2 cellular contexts compared by ENCODE assay signal in genomic region chr17:58091024-58091567, GRCh38.
TF ChIP-seq lines count a peak whose summit lies in the region.

No MANE protein-coding gene starts in this region.

TF ChIP-seq in HepG2, 621 proteins besides CTCF, POLR2A, EP300 and RAD21:
- TF ChIP-seq ZNF549 (CRISPR knock-in tag; IDR thresholded peaks at IDR 0.05) (no peak), ZNF331 (CRISPR knock-in tag; IDR thresholded peaks at IDR 0.05) (no peak), CHD2 (IDR thresholded peaks at IDR 0.05; ENCODE audit: low read depth, low read length) (no peak), SOX6 (IDR thresholded peaks at IDR 0.05) (no peak), SOX6 (CRISPR knock-in tag; IDR thresholded peaks at IDR 0.05) (0 out of 2 replicates have a peak, but pooled peaks have one; percentile 2)
TF ChIP-seq in HepG2: peak in this region for 1.

TF ChIP-seq in GM12878, 131 proteins besides CTCF, POLR2A, EP300 and RAD21:
- TF ChIP-seq POLR2AphosphoS5 (IDR thresholded peaks at IDR 0.05; ENCODE audit: low read length) (peak; percentile 65; the same call in 1 of the 2 replicates), CBX5 (IDR thresholded peaks at IDR 0.05; ENCODE audit: low read depth) (no peak)
- TF ChIP-seq, protein P1, sequence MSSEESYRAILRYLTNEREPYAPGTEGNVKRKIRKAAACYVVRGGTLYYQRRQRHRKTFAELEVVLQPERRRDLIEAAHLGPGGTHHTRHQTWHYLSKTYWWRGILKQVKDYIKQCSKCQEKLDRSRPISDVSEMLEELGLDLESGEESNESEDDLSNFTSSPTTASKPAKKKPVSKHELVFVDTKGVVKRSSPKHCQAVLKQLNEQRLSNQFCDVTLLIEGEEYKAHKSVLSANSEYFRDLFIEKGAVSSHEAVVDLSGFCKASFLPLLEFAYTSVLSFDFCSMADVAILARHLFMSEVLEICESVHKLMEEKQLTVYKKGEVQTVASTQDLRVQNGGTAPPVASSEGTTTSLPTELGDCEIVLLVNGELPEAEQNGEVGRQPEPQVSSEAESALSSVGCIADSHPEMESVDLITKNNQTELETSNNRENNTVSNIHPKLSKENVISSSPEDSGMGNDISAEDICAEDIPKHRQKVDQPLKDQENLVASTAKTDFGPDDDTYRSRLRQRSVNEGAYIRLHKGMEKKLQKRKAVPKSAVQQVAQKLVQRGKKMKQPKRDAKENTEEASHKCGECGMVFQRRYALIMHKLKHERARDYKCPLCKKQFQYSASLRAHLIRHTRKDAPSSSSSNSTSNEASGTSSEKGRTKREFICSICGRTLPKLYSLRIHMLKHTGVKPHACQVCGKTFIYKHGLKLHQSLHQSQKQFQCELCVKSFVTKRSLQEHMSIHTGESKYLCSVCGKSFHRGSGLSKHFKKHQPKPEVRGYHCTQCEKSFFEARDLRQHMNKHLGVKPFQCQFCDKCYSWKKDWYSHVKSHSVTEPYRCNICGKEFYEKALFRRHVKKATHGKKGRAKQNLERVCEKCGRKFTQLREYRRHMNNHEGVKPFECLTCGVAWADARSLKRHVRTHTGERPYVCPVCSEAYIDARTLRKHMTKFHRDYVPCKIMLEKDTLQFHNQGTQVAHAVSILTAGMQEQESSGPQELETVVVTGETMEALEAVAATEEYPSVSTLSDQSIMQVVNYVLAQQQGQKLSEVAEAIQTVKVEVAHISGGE (CRISPR knock-in tag; IDR thresholded peaks at IDR 0.05), result no peak
